Comparison of ENCODE assay signal across 22 cellular contexts in the genomic region with DNA sequence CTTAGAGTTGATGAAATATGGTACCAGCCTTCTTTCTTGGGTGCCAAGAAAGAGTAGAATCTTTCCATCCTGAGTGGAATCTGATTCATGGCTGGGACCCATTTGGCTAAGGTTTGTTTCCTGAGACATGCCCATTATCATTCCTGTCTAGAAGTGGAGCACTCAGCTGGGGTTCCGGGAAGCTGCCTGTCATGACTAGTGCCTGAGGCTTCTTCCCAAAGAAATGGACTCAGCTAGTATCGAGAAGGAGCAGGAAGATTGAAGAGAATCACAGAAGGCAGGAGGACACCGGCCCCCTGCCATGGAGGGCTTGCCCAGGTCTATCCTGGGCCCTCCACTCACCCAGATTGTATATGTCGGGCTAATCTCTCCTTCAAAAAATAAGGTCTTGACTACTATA. TPM values are rescaled to one million over a fixed set of nuclear protein-coding genes. Genes with fewer than 3 reads are reported as not detected.
"Had no signal": no experiment of that assay in that cellular context is flagged by ENCODE, and none has a peak within 500 bp of the region (broad histone marks: within the 10 kb centered on the region; RNA-seq: fewer than 3 reads in every experiment).

No MANE protein-coding gene starts in this region.

- H3K4me3 ChIP-seq: colonic mucosa, esophagus squamous epithelium, ovary, spleen, suprapubic skin, tibial nerve had no signal

- H3K4me3 Mint-ChIP-seq: activated B cell treated with CpG ODN at 0.5 μM for 24 hours; activated naive CD8-positive, alpha-beta T cell; activated T-cell treated with anti-CD3 and anti-CD28 coated beads, Interleukin-2, amount 50 U/mL, for 72 hours; mesothelial cell of epicardium; naive B cell had no signal

- H3K9me3 Mint-ChIP-seq: activated T-cell treated with anti-CD3 and anti-CD28 coated beads, Interleukin-2, amount 50 U/mL, for 72 hours had no signal

- H3K4me1 Mint-ChIP-seq: activated B cell treated with CpG ODN at 0.5 μM for 24 hours, mesothelial cell of epicardium, naive B cell had no signal

- DNase-seq: activated B cell treated with CpG ODN at 0.5 μM for 24 hours; activated CD4-positive, alpha-beta T cell treated with anti-CD3 and anti-CD28 coated beads, Interleukin-2, amount 50 U/mL, for 4 hours; activated naive CD4-positive, alpha-beta T cell treated with Interleukin-2 at 50 U/mL for 16 hours; activated T-cell treated with anti-CD3 and anti-CD28 coated beads, Interleukin-2, amount 50 U/mL, for 72 hours; anterior cingulate cortex; cerebellar nuclear complex; colonic mucosa; effector CD8-positive, alpha-beta T cell; esophagus squamous epithelium; left cardiac atrium; naive B cell; ovary; retina; spleen; stimulated activated naive CD4-positive, alpha-beta T cell; T-helper 2 cell had no signal

- H3K27me3 Mint-ChIP-seq: progenitor cell of endocrine pancreas had no signal

- H3K27ac Mint-ChIP-seq: activated B cell treated with CpG ODN at 0.5 μM for 24 hours; activated naive CD8-positive, alpha-beta T cell; activated T-cell treated with anti-CD3 and anti-CD28 coated beads, Interleukin-2, amount 50 U/mL, for 72 hours; mesothelial cell of epicardium; naive B cell; progenitor cell of endocrine pancreas had no signal

- ATAC-seq: activated T-cell treated with anti-CD3 and anti-CD28 coated beads, Interleukin-2, amount 50 U/mL, for 72 hours had no signal

- H3K27me3 ChIP-seq: colonic mucosa, esophagus squamous epithelium, ovary, suprapubic skin, tibial nerve had no signal

- H3K27ac ChIP-seq: colonic mucosa, epithelial cell of prostate, ovary, spleen had no signal

- H3K36me3 ChIP-seq: colonic mucosa, ovary had no signal

- H3K4me1 ChIP-seq: colonic mucosa had no signal

- H3K9me3 ChIP-seq: colonic mucosa, esophagus squamous epithelium, ovary, spleen, suprapubic skin, tibial nerve had no signal

RNA-seq across cellular contexts. Expression of a gene that starts 57.7 kb away (rescaled TPM):
- total RNA-seq: activated B cell treated with CpG ODN at 0.5 μM for 24 hours had no signal
